Comparison of ENCODE assay signal across 24 cellular contexts in the genomic region with DNA sequence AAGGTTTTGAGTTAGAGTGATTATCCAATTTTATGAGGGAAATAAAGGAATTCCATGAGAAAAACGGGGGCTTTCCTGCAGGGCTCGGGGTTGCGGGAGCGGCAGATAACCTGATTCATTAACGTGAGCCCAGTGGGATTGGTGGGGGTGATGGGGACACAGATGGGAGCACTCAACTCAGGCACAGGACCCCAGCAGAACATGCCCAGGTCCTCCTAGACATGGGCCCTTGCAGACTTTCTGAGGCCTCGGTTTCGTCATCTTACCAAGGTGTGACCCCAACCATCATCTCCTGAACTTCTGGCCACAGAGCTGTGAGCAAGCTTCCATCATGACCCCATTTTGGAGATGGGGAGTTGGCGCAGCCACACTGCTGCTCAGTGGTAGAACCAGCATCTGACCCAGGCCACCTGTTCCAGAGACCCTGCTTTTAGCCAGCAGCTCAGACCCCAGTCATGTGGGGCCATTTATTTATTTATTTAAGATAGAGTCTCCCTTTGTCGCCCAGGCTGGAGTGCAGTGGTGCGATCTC. TPM values are rescaled to one million over a fixed set of nuclear protein-coding genes. Genes with fewer than 3 reads are reported as not detected.
DNase-seq lines count a peak whose midpoint lies in the region; FAIRE-seq and TF ChIP-seq lines count a peak whose summit lies in the region.
"Had no signal": no experiment of that assay in that cellular context is flagged by ENCODE, and none has a peak within 500 bp of the region (broad histone marks: within the 10 kb centered on the region; RNA-seq: fewer than 3 reads in every experiment).

No MANE protein-coding gene starts in this region.

- no peak for FAIRE-seq in RCC 7860 (lab: Jason Lieb, UNC)
- FAIRE-seq: D721Med had no signal

- H3K27ac Mint-ChIP-seq in T-helper 2 cell treated with Interferon-gamma antibody and Interleukin-4, amounts not matched to agents 5 μg/mL and 100 μg/mL, for 36 hours, result peak overlapping the region; percentile 5
- H3K27ac Mint-ChIP-seq in neural crest cell (ENCODE audit: unreplicated experiment), result no peak overlapping the region
- H3K27ac Mint-ChIP-seq: CD8-positive, alpha-beta T cell had no signal

- no peaks in the 10 kb centered on the region for H3K27me3 ChIP-seq in adrenal gland

- no peak for DNase-seq in T-helper 2 cell treated with Interferon-gamma antibody and Interleukin-4, amounts not matched to agents 5 μg/mL and 100 μg/mL, for 36 hours (ENCODE audit: low spot score)
- DNase-seq in T-helper 2 cell, result no peak
- peak; percentile 7 for DNase-seq in GM10248 (ENCODE audit: extremely low spot score)
- peak; percentile 0 for DNase-seq in astrocyte of the hippocampus (ENCODE audit: low read depth, low spot score)
- no peak for DNase-seq in neural crest cell (ENCODE audit: low read depth, low spot score)
- no peak for DNase-seq in GDM1 (lab: John Stamatoyannopoulos, UW)
- no peak for DNase-seq in adrenal gland
- no peak for DNase-seq in RCC 7860 (ENCODE audit: low spot score)
- DNase-seq: 8988T; CD8-positive, alpha-beta T cell; DMS79; IMR-90; NCI-H1417 treated with DMSO at 0.1 percent for 48 hours; NCI-H187 treated with DMSO at 0.1 percent for 48 hours; NCI-H226; NCI-H524; NCI-H82; RPMI8226 had no signal

- no peaks in the 10 kb centered on the region for H3K9me3 ChIP-seq in adrenal gland (replicated peaks in 1 of 3)
- H3K9me3 ChIP-seq: HAP-1 had no signal

- no peaks in the 10 kb centered on the region for H3K9me3 Mint-ChIP-seq in T-helper 2 cell treated with Interferon-gamma antibody and Interleukin-4, amounts not matched to agents 5 μg/mL and 100 μg/mL, for 36 hours
- no peaks in the 10 kb centered on the region for H3K9me3 Mint-ChIP-seq in neural crest cell
- H3K9me3 Mint-ChIP-seq: CD8-positive, alpha-beta T cell had no signal

- TF ChIP-seq CTCF in GM10248 (IDR thresholded peaks at IDR 0.05; ENCODE audit: control extremely low read depth, extremely low read depth, low read depth, missing control alignments) (no peak), neural crest cell (conservative IDR thresholded peaks at IDR 0.05) (no peak), adrenal gland (IDR thresholded peaks at IDR 0.05) (no peak)

- intact Hi-C loops in adrenal gland (cut with DNase I), result no loop called here

- peaks cover 13% of the 10 kb centered on the region for H3K4me1 Mint-ChIP-seq in T-helper 2 cell treated with Interferon-gamma antibody and Interleukin-4, amounts not matched to agents 5 μg/mL and 100 μg/mL, for 36 hours (ENCODE audit: low read depth)
- peaks cover 9% of the 10 kb centered on the region for H3K4me1 Mint-ChIP-seq in neural crest cell

- peaks cover 18 to 23% of the 10 kb centered on the region in 2 donors for H3K4me1 ChIP-seq in adrenal gland (replicated peaks in 1 of 2)
- H3K4me1 ChIP-seq: HAP-1 had no signal

- H3K36me3 ChIP-seq in adrenal gland (replicated peaks in 1 of 2), result peaks cover 0 to 20% of the 10 kb centered on the region in 2 donors

- POLR2A ChIA-PET in GM10248 (lab: Yijun Ruan, JAX), result no interaction called here

- CTCF ChIA-PET in GM10248 (lab: Yijun Ruan, JAX), result no interaction called here

- no peak overlapping the region for H3K4me3 ChIP-seq in adrenal gland
- H3K4me3 ChIP-seq: HAP-1 had no signal

- no peak overlapping the region for H3K27ac ChIP-seq in adrenal gland
- H3K27ac ChIP-seq: HL-60 had no signal

- no peaks in the 10 kb centered on the region for H3K27me3 Mint-ChIP-seq in T-helper 2 cell treated with Interferon-gamma antibody and Interleukin-4, amounts not matched to agents 5 μg/mL and 100 μg/mL, for 36 hours (ENCODE audit: low read depth)
- H3K27me3 Mint-ChIP-seq in neural crest cell (ENCODE audit: low read depth), result peaks cover 2% of the 10 kb centered on the region

- H3K36me3 Mint-ChIP-seq in T-helper 2 cell treated with Interferon-gamma antibody and Interleukin-4, amounts not matched to agents 5 μg/mL and 100 μg/mL, for 36 hours (ENCODE audit: low read depth), result peaks cover 26% of the 10 kb centered on the region
- H3K36me3 Mint-ChIP-seq in neural crest cell (ENCODE audit: low read depth), result peaks cover 18% of the 10 kb centered on the region

- 92 to 95% (median 93%) methylated on average over 10 of the region's 10 CpGs for WGBS in adrenal gland, 4 donors

- no peak for TF ChIP-seq POLR2A in adrenal gland (IDR thresholded peaks at IDR 0.05)

- H3K4me3 Mint-ChIP-seq in T-helper 2 cell treated with Interferon-gamma antibody and Interleukin-4, amounts not matched to agents 5 μg/mL and 100 μg/mL, for 36 hours, result no peak overlapping the region
- peak overlapping the region; percentile 57 for H3K4me3 Mint-ChIP-seq in neural crest cell
- H3K4me3 Mint-ChIP-seq: CD8-positive, alpha-beta T cell had no signal

RNA-seq across cellular contexts. Expression of a gene that starts 22.3 kb away (rescaled TPM):
- 147 and 152 TPM in 2 replicates for total RNA-seq in neural crest cell
- total RNA-seq in adrenal gland, result 100 to 1,000 TPM; 124 to 314 (median 200) TPM
- polyA plus RNA-seq in adrenal gland, result 100 to 1,000 TPM in 2 of 3 donors, 10 to 100 TPM in 1; 87.6 to 194 (median 171) TPM

RNA-seq across cellular contexts. Expression of a gene that starts 35.7 kb away (rescaled TPM):
- total RNA-seq in neural crest cell (not detected in 2 replicates), adrenal gland (not detected)
- not detected for polyA plus RNA-seq in adrenal gland
- total RNA-seq: CD8-positive, alpha-beta T cell; HT1080; IMR-90; M059J had no signal
- polyA plus RNA-seq: BJ, IMR-90 had no signal

RNA-seq across cellular contexts. Expression of a gene that starts 48.8 kb away (rescaled TPM):
- 20.8 and 21.5 TPM in 2 replicates for total RNA-seq in neural crest cell
- 10 to 100 TPM in 7 of 8 donors, 1 to 10 TPM in 1; 7.4 to 69.9 (median 22.9) TPM for total RNA-seq in adrenal gland
- polyA plus RNA-seq in adrenal gland, result 10 to 100 TPM; 12.3 to 81.1 (median 29.6) TPM

RNA-seq across cellular contexts. Expression of a gene that starts 49.0 kb away (rescaled TPM):
- total RNA-seq in neural crest cell (11.1 and 11.8 TPM in 2 replicates), adrenal gland (10 to 100 TPM in 5 of 8 donors, 1 to 10 TPM in 3; 7.9 to 14.6 (median 13.4) TPM)
- 10 to 100 TPM in 1 of 3 donors, 1 to 10 TPM in 2; 8.7 to 15.4 (median 9.3) TPM for polyA plus RNA-seq in adrenal gland

Comparison
In these comparisons a context has a peak if more than half of its experiments do, and no peak if none do; other contexts are left out.
1. DNase-seq: peak in GM10248 (single experiment) and astrocyte of the hippocampus (single experiment); none in T-helper 2 cell treated with Interferon-gamma antibody and Interleukin-4, amounts not matched to agents 5 μg/mL and 100 μg/mL, for 36 hours (single experiment), T-helper 2 cell (0 of 5), neural crest cell (single experiment), GDM1 (single experiment), adrenal gland (0 of 7) and RCC 7860 (single experiment).